Comparison of ENCODE assay signal across 8 cellular contexts in the genomic region with DNA sequence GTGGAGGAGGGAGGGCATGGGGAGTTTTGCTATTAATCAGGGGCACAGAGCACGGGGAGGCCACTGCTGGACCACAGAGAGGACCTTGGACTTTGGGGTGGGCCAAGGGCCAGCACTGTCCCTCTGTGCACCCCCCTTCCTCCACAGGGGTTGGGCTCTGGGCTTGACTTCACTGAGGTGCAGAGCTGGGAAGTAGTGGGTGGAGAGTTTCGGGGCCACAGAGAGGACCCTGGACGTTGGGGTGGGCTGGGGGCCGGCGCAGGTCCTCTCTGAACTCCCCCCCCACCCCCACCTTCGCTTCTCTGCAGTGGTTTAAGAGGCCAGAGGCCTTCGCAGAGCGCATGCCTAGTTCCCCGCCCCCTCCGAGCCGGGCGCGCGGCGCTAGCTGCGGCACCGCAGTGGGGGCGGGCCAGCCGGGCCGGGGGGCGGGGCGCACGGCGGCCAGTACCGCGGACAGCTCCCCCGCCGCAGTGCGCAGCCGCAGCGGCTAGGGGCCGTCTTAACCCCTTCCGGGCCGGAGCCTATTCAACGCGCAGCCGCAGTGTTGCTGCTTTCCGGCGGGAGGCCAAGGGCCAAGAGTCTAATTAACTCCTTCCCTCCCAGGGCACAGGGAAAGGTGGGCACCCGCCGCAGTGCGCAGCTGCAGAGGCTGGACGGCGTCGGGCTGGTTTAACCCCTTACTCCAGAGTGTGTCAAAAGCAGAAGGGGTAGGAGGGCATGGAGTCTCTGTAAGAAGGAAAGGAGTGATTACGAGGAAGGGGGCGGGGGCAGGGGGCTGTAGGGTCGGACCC. TPM values are rescaled to one million over a fixed set of nuclear protein-coding genes. Genes with fewer than 3 reads are reported as not detected.
DNase-seq lines count a peak whose midpoint lies in the region; ATAC-seq and TF ChIP-seq lines count a peak whose summit lies in the region.

No MANE protein-coding gene starts in this region.

- H3K9me3 ChIP-seq in HEK293 (ENCODE audit: control insufficient read depth, insufficient read depth, low read depth, low read length), result no peaks in the 10 kb centered on the region

- ATAC-seq in activated CD8-positive, alpha-beta T cell treated with anti-CD3 and anti-CD28 coated beads for 36 hours, result peak; percentile 63
- ATAC-seq in effector memory CD8-positive, alpha-beta T cell (replicated peaks), result peak; percentile 43
- peak; percentile 48 for ATAC-seq in stimulated activated naive CD8-positive, alpha-beta T cell treated with anti-CD3 and anti-CD28 coated beads, Interleukin-15, Interleukin-2, amounts not matched to agents 100 U/mL and 50 U/mL, for 24 hours
- ATAC-seq in GM19395 (IDR thresholded peaks at IDR 0.05; ENCODE audit: unreplicated experiment), result no peak

- H3K4me1 ChIP-seq in HEK293 (ENCODE audit: control insufficient read depth, insufficient read depth, low read length), result peaks cover 8% of the 10 kb centered on the region

- intact Hi-C loops in activated CD8-positive, alpha-beta T cell treated with anti-CD3 and anti-CD28 coated beads for 36 hours (cut with micrococcal nuclease), result no loop called here

- POLR2A ChIA-PET in HEK293 (lab: Yijun Ruan, JAX), result interaction anchor here (0.6 to 1.3 kb wide), 7 partner anchors 8 to 1316 kb away, joined by 3 to 10 read pairs (median 4); no protein-coding TSS in a partner anchor
- POLR2A ChIA-PET in activated CD8-positive, alpha-beta T cell treated with anti-CD3 and anti-CD28 coated beads for 36 hours (lab: Charles Lee), result interaction anchor here (0.5 kb wide), 1 partner anchor 255 kb away, joined by 3 read pairs; no protein-coding TSS in a partner anchor

- peaks cover 0 to 6% of the 10 kb centered on the region in 2 experiments; a peak in 1 of 3 replicates for H3K36me3 ChIP-seq in HEK293 (ENCODE audit: control insufficient read depth in 2 of 2, insufficient read depth in 1 of 2, low read length in 2 of 2)

- no peak overlapping the region; the same call in 1 of the 2 replicates for H3K4me3 ChIP-seq in HEK293 (ENCODE audit: low read depth, low read length)

- DNase-seq in Ammon's horn (ENCODE audit: low spot score) (peak; percentile 80), NCI-H748 treated with DMSO at 0.1 percent for 48 hours (lab: John Stamatoyannopoulos, UW) (peak; percentile 75), myocyte (ENCODE audit: low read depth) (peak; percentile 16)
- peak; percentile 73 for DNase-seq in activated CD8-positive, alpha-beta T cell treated with anti-CD3 and anti-CD28 coated beads for 36 hours
- peak; percentile 51 to 66 (median 60) for DNase-seq in effector memory CD8-positive, alpha-beta T cell
- peak; percentile 81 for DNase-seq in stimulated activated naive CD8-positive, alpha-beta T cell treated with anti-CD3 and anti-CD28 coated beads, Interleukin-15, Interleukin-2, amounts not matched to agents 100 U/mL and 50 U/mL, for 24 hours

- peaks cover 54% of the 10 kb centered on the region for H3K27me3 Mint-ChIP-seq in activated CD8-positive, alpha-beta T cell treated with anti-CD3 and anti-CD28 coated beads for 36 hours
- H3K27me3 Mint-ChIP-seq in effector memory CD8-positive, alpha-beta T cell, result peaks cover 65 to 71% of the 10 kb centered on the region in 2 donors

- no peak overlapping the region for H3K27ac ChIP-seq in HEK293 (ENCODE audit: extremely low read depth, low read depth, low read length)

- CTCF ChIA-PET in HEK293 (lab: Yijun Ruan, JAX), result interaction anchor here (0.9 to 1.4 kb wide), 3 partner anchors 44 to 189 kb away, joined by 3 to 4 read pairs (median 4); no protein-coding TSS in a partner anchor
- CTCF ChIA-PET in activated CD8-positive, alpha-beta T cell treated with anti-CD3 and anti-CD28 coated beads for 36 hours (lab: Charles Lee), result no interaction called here

- H3K4me1 Mint-ChIP-seq in activated CD8-positive, alpha-beta T cell treated with anti-CD3 and anti-CD28 coated beads for 36 hours (ENCODE audit: low read depth), result peaks cover 25% of the 10 kb centered on the region
- H3K4me1 Mint-ChIP-seq in effector memory CD8-positive, alpha-beta T cell (ENCODE audit: low read depth in 2 of 2), result peaks cover 19 to 29% of the 10 kb centered on the region in 2 donors

- peaks cover 10% of the 10 kb centered on the region for H3K36me3 Mint-ChIP-seq in activated CD8-positive, alpha-beta T cell treated with anti-CD3 and anti-CD28 coated beads for 36 hours (ENCODE audit: low read depth)
- peaks cover 12% of the 10 kb centered on the region for H3K36me3 Mint-ChIP-seq in effector memory CD8-positive, alpha-beta T cell (ENCODE audit: insufficient read depth)

- H3K9me3 Mint-ChIP-seq in activated CD8-positive, alpha-beta T cell treated with anti-CD3 and anti-CD28 coated beads for 36 hours, result peaks cover 7% of the 10 kb centered on the region
- peaks cover 10 to 13% of the 10 kb centered on the region in 2 donors for H3K9me3 Mint-ChIP-seq in effector memory CD8-positive, alpha-beta T cell

- no peak overlapping the region for H3K4me3 Mint-ChIP-seq in activated CD8-positive, alpha-beta T cell treated with anti-CD3 and anti-CD28 coated beads for 36 hours
- no peak overlapping the region for H3K4me3 Mint-ChIP-seq in effector memory CD8-positive, alpha-beta T cell

- TF ChIP-seq CTCF in HEK293 (tag by site-specific recombination; IDR thresholded peaks at IDR 0.05), result no peak
- TF ChIP-seq CTCF in activated CD8-positive, alpha-beta T cell treated with anti-CD3 and anti-CD28 coated beads for 36 hours (IDR thresholded peaks at IDR 0.05), result no peak

- H3K27ac Mint-ChIP-seq in activated CD8-positive, alpha-beta T cell treated with anti-CD3 and anti-CD28 coated beads for 36 hours, result no peak overlapping the region
- no peak overlapping the region for H3K27ac Mint-ChIP-seq in effector memory CD8-positive, alpha-beta T cell

TF ChIP-seq in HEK293, 187 proteins besides CTCF, POLR2A, EP300 and RAD21 (continues in another document):
- TF ChIP-seq, protein P1, sequence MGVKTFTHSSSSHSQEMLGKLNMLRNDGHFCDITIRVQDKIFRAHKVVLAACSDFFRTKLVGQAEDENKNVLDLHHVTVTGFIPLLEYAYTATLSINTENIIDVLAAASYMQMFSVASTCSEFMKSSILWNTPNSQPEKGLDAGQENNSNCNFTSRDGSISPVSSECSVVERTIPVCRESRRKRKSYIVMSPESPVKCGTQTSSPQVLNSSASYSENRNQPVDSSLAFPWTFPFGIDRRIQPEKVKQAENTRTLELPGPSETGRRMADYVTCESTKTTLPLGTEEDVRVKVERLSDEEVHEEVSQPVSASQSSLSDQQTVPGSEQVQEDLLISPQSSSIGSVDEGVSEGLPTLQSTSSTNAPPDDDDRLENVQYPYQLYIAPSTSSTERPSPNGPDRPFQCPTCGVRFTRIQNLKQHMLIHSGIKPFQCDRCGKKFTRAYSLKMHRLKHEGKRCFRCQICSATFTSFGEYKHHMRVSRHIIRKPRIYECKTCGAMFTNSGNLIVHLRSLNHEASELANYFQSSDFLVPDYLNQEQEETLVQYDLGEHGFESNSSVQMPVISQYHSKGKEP (tag by site-specific recombination; IDR thresholded peaks at IDR 0.05), result peak; percentile 39; the same call in 1 of the 2 replicates
- TF ChIP-seq SP7 (tag by site-specific recombination; IDR thresholded peaks at IDR 0.05) (0 out of 2 replicates have a peak, but pooled peaks have one; percentile 13), ZBTB48 (tag by site-specific recombination; IDR thresholded peaks at IDR 0.05) (peak; percentile 57), ZNF157 (tag by site-specific recombination; IDR thresholded peaks at IDR 0.05) (no peak)
- TF ChIP-seq, protein P2, sequence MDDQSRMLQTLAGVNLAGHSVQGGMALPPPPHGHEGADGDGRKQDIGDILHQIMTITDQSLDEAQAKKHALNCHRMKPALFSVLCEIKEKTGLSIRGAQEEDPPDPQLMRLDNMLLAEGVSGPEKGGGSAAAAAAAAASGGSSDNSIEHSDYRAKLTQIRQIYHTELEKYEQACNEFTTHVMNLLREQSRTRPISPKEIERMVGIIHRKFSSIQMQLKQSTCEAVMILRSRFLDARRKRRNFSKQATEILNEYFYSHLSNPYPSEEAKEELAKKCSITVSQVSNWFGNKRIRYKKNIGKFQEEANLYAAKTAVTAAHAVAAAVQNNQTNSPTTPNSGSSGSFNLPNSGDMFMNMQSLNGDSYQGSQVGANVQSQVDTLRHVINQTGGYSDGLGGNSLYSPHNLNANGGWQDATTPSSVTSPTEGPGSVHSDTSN (CRISPR knock-in tag; IDR thresholded peaks at IDR 0.05), result peak; percentile 81; the same call in 1 of the 2 replicates
- TF ChIP-seq, protein P3, sequence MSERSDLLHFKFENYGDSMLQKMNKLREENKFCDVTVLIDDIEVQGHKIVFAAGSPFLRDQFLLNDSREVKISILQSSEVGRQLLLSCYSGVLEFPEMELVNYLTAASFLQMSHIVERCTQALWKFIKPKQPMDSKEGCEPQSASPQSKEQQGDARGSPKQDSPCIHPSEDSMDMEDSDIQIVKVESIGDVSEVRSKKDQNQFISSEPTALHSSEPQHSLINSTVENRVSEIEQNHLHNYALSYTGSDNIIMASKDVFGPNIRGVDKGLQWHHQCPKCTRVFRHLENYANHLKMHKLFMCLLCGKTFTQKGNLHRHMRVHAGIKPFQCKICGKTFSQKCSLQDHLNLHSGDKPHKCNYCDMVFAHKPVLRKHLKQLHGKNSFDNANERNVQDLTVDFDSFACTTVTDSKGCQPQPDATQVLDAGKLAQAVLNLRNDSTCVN (tag by site-specific recombination; optimal IDR thresholded peaks at IDR 0.05), result peak; percentile 15

RNA-seq across cellular contexts. Expression of a gene that starts 3.7 kb away (rescaled TPM):
- total RNA-seq in activated CD8-positive, alpha-beta T cell treated with anti-CD3 and anti-CD28 coated beads for 36 hours, result under 1 TPM; 0.77 to 0.81 TPM
- total RNA-seq in myocyte, result not detected in 2 replicates
- not detected for polyA plus RNA-seq in myocyte (2012)

RNA-seq across cellular contexts. Expression of a gene that starts 39.9 kb away (rescaled TPM):
- total RNA-seq in activated CD8-positive, alpha-beta T cell treated with anti-CD3 and anti-CD28 coated beads for 36 hours, result 10 to 100 TPM; 18.3 to 20.0 TPM
- total RNA-seq in myocyte, result 0.48 and 1.7 TPM in 2 replicates
- 0.24 TPM for polyA plus RNA-seq in myocyte (2012)

RNA-seq across cellular contexts. Expression of a gene that starts 50.8 kb away (rescaled TPM):
- 10 to 100 TPM; 50.9 to 52.3 TPM for total RNA-seq in activated CD8-positive, alpha-beta T cell treated with anti-CD3 and anti-CD28 coated beads for 36 hours
- total RNA-seq in myocyte, result 70.3 and 80.5 TPM in 2 replicates
- 74.3 TPM for polyA plus RNA-seq in myocyte (2012)

RNA-seq across cellular contexts. Expression of a gene that starts 58.6 kb away (rescaled TPM):
- total RNA-seq in activated CD8-positive, alpha-beta T cell treated with anti-CD3 and anti-CD28 coated beads for 36 hours, result 100 to 1,000 TPM; 214 to 215 TPM
- total RNA-seq in myocyte, result 22.0 and 26.3 TPM in 2 replicates
- 14.9 TPM for polyA plus RNA-seq in myocyte (2012)

Comparison
In these comparisons a context has a peak if more than half of its experiments do, and no peak if none do; other contexts are left out.
1. DNase-seq: peak in every context shown above with its lines; median percentile 81 in stimulated activated naive CD8-positive, alpha-beta T cell treated with anti-CD3 and anti-CD28 coated beads, Interleukin-15, Interleukin-2, amounts not matched to agents 100 U/mL and 50 U/mL, for 24 hours; 80 in Ammon's horn; 75 in NCI-H748 treated with DMSO at 0.1 percent for 48 hours; 73 in activated CD8-positive, alpha-beta T cell treated with anti-CD3 and anti-CD28 coated beads for 36 hours; 60 in effector memory CD8-positive, alpha-beta T cell; 16 in myocyte.